ENCODE assay signal across 15 cellular contexts in the genomic region with DNA sequence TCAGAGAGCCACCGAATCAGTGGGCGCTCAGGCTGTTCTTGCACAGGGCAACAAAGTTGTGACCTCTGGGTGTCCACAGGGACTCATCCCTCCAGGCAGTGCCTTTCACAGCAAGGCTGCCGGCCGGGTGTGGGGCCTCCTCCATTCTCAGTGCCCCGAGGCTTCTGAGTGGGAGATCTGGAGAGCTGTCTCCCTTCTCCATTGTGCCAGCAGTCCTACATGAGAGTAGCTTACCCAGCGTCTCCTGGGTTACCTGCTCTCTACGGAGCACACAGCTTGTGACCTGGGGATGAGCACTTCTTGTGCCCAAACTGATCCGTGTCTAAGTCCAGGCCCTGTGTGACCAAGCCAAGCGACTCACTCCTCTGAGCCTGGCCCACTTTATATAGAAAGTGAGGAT.
DNase-seq lines count a peak whose midpoint lies in the region; ATAC-seq and TF ChIP-seq lines count a peak whose summit lies in the region.
"Had no signal": no experiment of that assay in that cellular context is flagged by ENCODE, and none has a peak within 500 bp of the region (broad histone marks: within the 10 kb centered on the region; RNA-seq: fewer than 3 reads in every experiment).

No MANE protein-coding gene starts in this region.

- H3K4me3 Mint-ChIP-seq in osteocyte (ENCODE audit: unreplicated experiment) = no peak overlapping the region
- H3K4me3 Mint-ChIP-seq: CD4-positive, alpha-beta memory T cell; H9 had no signal

- TF ChIP-seq CTCF in esophagus muscularis mucosa (IDR thresholded peaks at IDR 0.05) = no peak
- no peak for TF ChIP-seq CTCF in osteocyte (IDR thresholded peaks at IDR 0.05)

- H3K9me3 Mint-ChIP-seq in osteocyte (ENCODE audit: unreplicated experiment) = no peaks in the 10 kb centered on the region
- H3K9me3 Mint-ChIP-seq: CD4-positive, alpha-beta memory T cell; H9 had no signal

- H3K4me1 Mint-ChIP-seq in osteocyte (ENCODE audit: unreplicated experiment) = peaks cover 22% of the 10 kb centered on the region
- H3K4me1 Mint-ChIP-seq: CD4-positive, alpha-beta memory T cell had no signal

- H3K27me3 ChIP-seq in right cardiac atrium (ENCODE audit: control insufficient read depth, insufficient read depth) (no peaks in the 10 kb centered on the region), esophagus muscularis mucosa (no peaks in the 10 kb centered on the region)
- H3K27me3 ChIP-seq: BE2C had no signal

- no peaks in the 10 kb centered on the region for H3K9me3 ChIP-seq in right cardiac atrium (ENCODE audit: control insufficient read depth, low read length)
- no peaks in the 10 kb centered on the region for H3K9me3 ChIP-seq in esophagus muscularis mucosa
- H3K9me3 ChIP-seq: BE2C had no signal

- no peaks in the 10 kb centered on the region for H3K36me3 Mint-ChIP-seq in osteocyte (ENCODE audit: unreplicated experiment)
- H3K36me3 Mint-ChIP-seq: CD4-positive, alpha-beta memory T cell had no signal

- intact Hi-C loops in cardiac septum (cut with DNase I) = no loop called here
- intact Hi-C loops in right cardiac atrium (cut with DNase I) = no loop called here
- intact Hi-C loops in esophagus muscularis mucosa (cut with DNase I) = no loop called here

- ATAC-seq in right cardiac atrium (no peak), GM21619 (IDR thresholded peaks at IDR 0.05; ENCODE audit: unreplicated experiment) (no peak)

- DNase-seq in cardiac septum (ENCODE audit: low spot score) (peak; percentile 67), right cardiac atrium (no peak), esophagus muscularis mucosa (ENCODE audit: extremely low spot score) (peak; percentile 74), osteocyte (ENCODE audit: extremely low spot score, unreplicated experiment) (peak; percentile 82), LoVo (ENCODE audit: low spot score) (no peak), retina (no peak)
- DNase-seq: BE2C, DMS153, DMS79 treated with DMSO at 0.1 percent for 48 hours, EL, GOT3, H9 had no signal

- peaks cover 0 to 41% (median 16%) of the 10 kb centered on the region in 4 donors for H3K36me3 ChIP-seq in esophagus muscularis mucosa
- H3K36me3 ChIP-seq: BE2C had no signal

- TF ChIP-seq EP300 in esophagus muscularis mucosa (IDR thresholded peaks at IDR 0.05) = no peak

- H3K27ac ChIP-seq in right cardiac atrium (ENCODE audit: low read length) (no peak overlapping the region), esophagus muscularis mucosa (replicated peaks in 1 of 4) (no peak overlapping the region)
- H3K27ac ChIP-seq: C4-2B had no signal

- H3K4me1 ChIP-seq in right cardiac atrium (ENCODE audit: control insufficient read depth, insufficient read depth, low read length) (no peaks in the 10 kb centered on the region), esophagus muscularis mucosa (peaks cover 0 to 13% (median 6%) of the 10 kb centered on the region in 4 donors)
- H3K4me1 ChIP-seq: BE2C had no signal

- TF ChIP-seq POLR2A in esophagus muscularis mucosa (IDR thresholded peaks at IDR 0.05; ENCODE audit: low read depth) = no peak

- H3K27me3 Mint-ChIP-seq in osteocyte (ENCODE audit: unreplicated experiment) = no peaks in the 10 kb centered on the region

- 92% methylated on average over 9 of the region's 9 CpGs for WGBS in right cardiac atrium
- 89% methylated on average over 4 of the region's 9 CpGs for WGBS in esophagus muscularis mucosa

- H3K27ac Mint-ChIP-seq in osteocyte (ENCODE audit: unreplicated experiment) = no peak overlapping the region
- H3K27ac Mint-ChIP-seq: CD4-positive, alpha-beta memory T cell; H9 had no signal

- H3K4me3 ChIP-seq in right cardiac atrium (ENCODE audit: low read length) (no peak overlapping the region), esophagus muscularis mucosa (no peak overlapping the region)

Comparison
In these comparisons a context has a peak if more than half of its experiments do, and no peak if none do; other contexts are left out.
1. DNase-seq: peak in cardiac septum (single experiment), esophagus muscularis mucosa (single experiment) and osteocyte (single experiment); none in right cardiac atrium (0 of 3), LoVo (single experiment) and retina (single experiment).